Comparison of ENCODE assay signal across 16 cellular contexts in the genomic region with DNA sequence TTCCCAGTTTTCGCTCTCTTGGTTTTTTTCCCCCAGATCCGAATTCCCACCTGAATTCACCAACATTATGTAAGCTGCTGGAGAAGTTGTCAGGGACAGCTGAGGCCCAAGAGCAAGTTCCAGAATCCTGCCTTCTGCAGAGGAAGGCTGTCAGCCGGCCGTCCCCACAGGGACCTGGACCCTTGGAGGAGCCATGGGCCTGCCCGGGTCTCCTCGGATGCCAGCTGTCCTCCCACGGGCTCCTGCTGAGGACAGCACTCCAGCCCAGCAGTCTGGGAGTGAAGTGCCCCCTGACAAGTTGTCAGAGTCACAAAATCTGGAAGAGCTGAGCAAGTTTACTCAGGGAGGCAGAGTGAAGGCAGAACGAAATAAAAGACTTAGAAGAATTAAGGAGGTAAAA.
DNase-seq lines count a peak whose midpoint lies in the region; ATAC-seq and TF ChIP-seq lines count a peak whose summit lies in the region.
"Had no signal": no experiment of that assay in that cellular context is flagged by ENCODE, and none has a peak within 500 bp of the region (broad histone marks: within the 10 kb centered on the region; RNA-seq: fewer than 3 reads in every experiment).

No MANE protein-coding gene starts in this region.

- ATAC-seq in right cardiac atrium (no peak), heart left ventricle (no peak), omental fat pad (ENCODE audit: low FRiP score) (no peak)

- H2BK120ac ChIP-seq in neuronal stem cell (ENCODE audit: low read depth, low read length), result no peak overlapping the region

- H3K27ac ChIP-seq in right cardiac atrium (ENCODE audit: low read length) (no peak overlapping the region), heart left ventricle (peak overlapping the region in 1 of 12 donors; percentile 18), neuronal stem cell (replicated peaks; ENCODE audit: low read length) (no peak overlapping the region), uterus (peak overlapping the region; percentile 73 to 81)
- H3K27ac ChIP-seq: PC-9 had no signal

- H3K4me3 ChIP-seq in right cardiac atrium (ENCODE audit: low read length), result no peak overlapping the region
- H3K4me3 ChIP-seq in heart left ventricle, result no peak overlapping the region
- H3K4me3 ChIP-seq in neuronal stem cell (ENCODE audit: low read length in 2 of 2), result no peak overlapping the region
- H3K4me3 ChIP-seq in uterus, result no peak overlapping the region
- H3K4me3 ChIP-seq: MG63, PC-9 had no signal

- H3K14ac ChIP-seq in neuronal stem cell (ENCODE audit: low read length), result no peak overlapping the region

- DNase-seq in right cardiac atrium (peak in 2 of 3 donors; percentile 57 to 58), heart left ventricle (no peak), left kidney (ENCODE audit: low read depth, low spot score) (peak; percentile 66), neuronal stem cell (ENCODE audit: low spot score) (no peak), uterus (no peak), progenitor cell of endocrine pancreas (ENCODE audit: low spot score, unreplicated experiment) (no peak), NCI-H526 (lab: John Stamatoyannopoulos, UW) (no peak), omental fat pad (ENCODE audit: low spot score) (no peak)
- DNase-seq: CD4-positive, CD25-positive, alpha-beta regulatory T cell; KG1; MG63; NCI-H2029; NCI-H446 treated with DMSO at 0.1 percent for 48 hours; NCI-H526 treated with DMSO at 0.1 percent for 48 hours; PC-9; SHP77 had no signal

- H3K4me3 Mint-ChIP-seq in progenitor cell of endocrine pancreas (ENCODE audit: low read depth), result no peak overlapping the region
- H3K4me3 Mint-ChIP-seq: CD4-positive, CD25-positive, alpha-beta regulatory T cell had no signal

- no peak overlapping the region for H2AFZ ChIP-seq in neuronal stem cell (ENCODE audit: low read length)
- H2AFZ ChIP-seq: PC-9 had no signal

- H3K23ac ChIP-seq in neuronal stem cell (ENCODE audit: low read depth, low read length, poor library complexity), result no peak overlapping the region

- H3K4me1 Mint-ChIP-seq in progenitor cell of endocrine pancreas (ENCODE audit: low read depth), result peaks cover 12% of the 10 kb centered on the region
- H3K4me1 Mint-ChIP-seq: CD4-positive, CD25-positive, alpha-beta regulatory T cell had no signal

- no peak for TF ChIP-seq POLR2A in heart left ventricle (IDR thresholded peaks at IDR 0.05)
- no peak for TF ChIP-seq POLR2A in uterus (IDR thresholded peaks at IDR 0.05)

- peak overlapping the region; percentile 60 for H3K18ac ChIP-seq in neuronal stem cell (ENCODE audit: low read length)

- no peaks in the 10 kb centered on the region for H3K9me3 Mint-ChIP-seq in progenitor cell of endocrine pancreas (ENCODE audit: low read depth)

- H3K4ac ChIP-seq in neuronal stem cell (ENCODE audit: low read length), result no peak overlapping the region

- H2BK5ac ChIP-seq in neuronal stem cell (ENCODE audit: low read length), result no peak overlapping the region

- intact Hi-C loops in right cardiac atrium (cut with DNase I) (no loop called here), heart left ventricle (cut with DNase I) (no loop called here), uterus (cut with DNase I; ENCODE audit: low total_unique reads) (no loop called here)

- no peak overlapping the region for H4K91ac ChIP-seq in neuronal stem cell (ENCODE audit: low read depth, low read length, poor library complexity)

- no peak for TF ChIP-seq CTCF in heart left ventricle (IDR thresholded peaks at IDR 0.05)
- no peak for TF ChIP-seq CTCF in uterus (IDR thresholded peaks at IDR 0.05)
- TF ChIP-seq CTCF in progenitor cell of endocrine pancreas (IDR thresholded peaks at IDR 0.05; ENCODE audit: unreplicated experiment), result no peak
- TF ChIP-seq CTCF in omental fat pad (IDR thresholded peaks at IDR 0.05), result no peak

- H4K8ac ChIP-seq in neuronal stem cell (ENCODE audit: low read depth, low read length), result no peak overlapping the region

- no peak overlapping the region for H3K27ac Mint-ChIP-seq in progenitor cell of endocrine pancreas
- H3K27ac Mint-ChIP-seq: CD4-positive, CD25-positive, alpha-beta regulatory T cell had no signal

- H3K9me3 ChIP-seq in right cardiac atrium (ENCODE audit: control insufficient read depth, low read length) (no peaks in the 10 kb centered on the region), heart left ventricle (no peaks in the 10 kb centered on the region), neuronal stem cell (replicated peaks in 1 of 2; ENCODE audit: control insufficient read depth in 2 of 2, insufficient read depth in 1 of 2, low read depth in 1 of 2, low read length in 2 of 2) (no peaks in the 10 kb centered on the region), uterus (no peaks in the 10 kb centered on the region)
- H3K9me3 ChIP-seq: MG63 had no signal

- H3K27me3 ChIP-seq in right cardiac atrium (ENCODE audit: control insufficient read depth, insufficient read depth) (no peaks in the 10 kb centered on the region), heart left ventricle (peaks cover 0 to 3% (median 0%) of the 10 kb centered on the region in 9 donors), neuronal stem cell (ENCODE audit: control insufficient read depth in 3 of 3, insufficient read depth in 3 of 3, low read depth in 1 of 3, low read length in 3 of 3) (no peaks in the 10 kb centered on the region), uterus (no peaks in the 10 kb centered on the region)
- H3K27me3 ChIP-seq: MG63 had no signal

- no peak overlapping the region for H3K4me2 ChIP-seq in neuronal stem cell (ENCODE audit: insufficient read depth, low read length, poor library complexity, severe bottlenecking)
- H3K4me2 ChIP-seq: PC-9 had no signal

- H3K4me1 ChIP-seq in right cardiac atrium (ENCODE audit: control insufficient read depth, insufficient read depth, low read length) (no peaks in the 10 kb centered on the region), heart left ventricle (peaks cover 0 to 9% (median 0%) of the 10 kb centered on the region in 12 donors), neuronal stem cell (ENCODE audit: control insufficient read depth in 2 of 2, insufficient read depth in 1 of 2, low read depth in 1 of 2, low read length in 2 of 2) (no peaks in the 10 kb centered on the region), uterus (no peaks in the 10 kb centered on the region)

- no peak overlapping the region for H2BK15ac ChIP-seq in neuronal stem cell (ENCODE audit: low read length)

- H3K79me1 ChIP-seq in neuronal stem cell (ENCODE audit: low read depth, low read length), result no peaks in the 10 kb centered on the region

- H3K27me3 Mint-ChIP-seq in progenitor cell of endocrine pancreas, result peaks cover 66% of the 10 kb centered on the region
- H3K27me3 Mint-ChIP-seq: CD4-positive, CD25-positive, alpha-beta regulatory T cell had no signal

- no peak overlapping the region for H2AK5ac ChIP-seq in neuronal stem cell (ENCODE audit: low read depth, low read length)

- WGBS in right cardiac atrium, result 45% methylated on average over 8 of the region's 8 CpGs
- 54 to 59% (median 56%) methylated on average over 8 of the region's 8 CpGs for WGBS in heart left ventricle, 4 donors
- WGBS in neuronal stem cell (ENCODE audit: extremely low coverage in 2 of 2, insufficient read length in 2 of 2, insufficient replicate concordance in 1 of 2), 2 donors, result no CpG with 5 or more reads among the region's 8 CpGs

- no peak overlapping the region for H3K9ac ChIP-seq in neuronal stem cell (ENCODE audit: low read depth, low read length, poor library complexity)

- H3K36me3 Mint-ChIP-seq in progenitor cell of endocrine pancreas (ENCODE audit: insufficient read depth), result no peaks in the 10 kb centered on the region
- H3K36me3 Mint-ChIP-seq: CD4-positive, CD25-positive, alpha-beta regulatory T cell had no signal

- no peaks in the 10 kb centered on the region for H3K36me3 ChIP-seq in heart left ventricle
- H3K36me3 ChIP-seq in neuronal stem cell (replicated peaks in 1 of 2; ENCODE audit: control insufficient read depth in 2 of 2, insufficient read depth in 2 of 2, low read length in 2 of 2), result no peaks in the 10 kb centered on the region
- H3K36me3 ChIP-seq in uterus, result no peaks in the 10 kb centered on the region
- H3K36me3 ChIP-seq: MG63 had no signal

- H2BK12ac ChIP-seq in neuronal stem cell (ENCODE audit: low read length), result no peak overlapping the region

Comparison
In these comparisons a context has a peak if more than half of its experiments do, and no peak if none do; other contexts are left out.
1. DNase-seq: peak in right cardiac atrium (2 of 3) and left kidney (single experiment); none in heart left ventricle (0 of 5), neuronal stem cell (single experiment), uterus (0 of 2), progenitor cell of endocrine pancreas (single experiment), NCI-H526 (0 of 2) and omental fat pad (single experiment).
2. H3K27ac ChIP-seq: peak in uterus (2 of 2); none in right cardiac atrium (single experiment) and neuronal stem cell (single experiment).